Comparison of ENCODE assay signal across 10 cellular contexts in the genomic region with DNA sequence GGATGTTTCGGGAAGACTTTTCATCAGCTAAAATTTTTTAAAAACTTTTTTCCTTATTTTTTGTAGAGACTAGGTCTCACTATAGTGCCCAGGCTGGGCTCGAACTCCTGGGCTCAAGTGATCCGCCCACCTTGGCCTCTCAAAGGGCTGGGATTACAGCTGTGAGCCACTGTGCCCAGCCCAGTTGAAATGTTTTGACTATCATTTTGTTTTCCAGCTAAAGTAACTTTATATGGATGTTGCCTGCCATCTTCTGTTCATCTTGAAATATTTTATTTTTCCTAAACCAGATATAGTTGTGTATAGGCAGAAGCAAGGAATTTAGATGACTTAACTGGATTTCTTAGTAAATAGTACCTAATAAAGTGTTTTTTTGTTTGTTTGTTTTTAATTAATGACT. TPM values are rescaled to one million over a fixed set of nuclear protein-coding genes. Genes with fewer than 3 reads are reported as not detected.
DNase-seq lines count a peak whose midpoint lies in the region; ATAC-seq and TF ChIP-seq lines count a peak whose summit lies in the region.
"Had no signal": no experiment of that assay in that cellular context is flagged by ENCODE, and none has a peak within 500 bp of the region (broad histone marks: within the 10 kb centered on the region; RNA-seq: fewer than 3 reads in every experiment).

No MANE protein-coding gene starts in this region.

- CTCF ChIA-PET in CD8-positive, alpha-beta T cell (lab: Charles Lee) = interaction anchor here (0.9 to 1.2 kb wide), 2 partner anchors 9 to 13 kb away, joined by 3 read pairs; no protein-coding TSS in a partner anchor

- intact Hi-C loops in prostate gland (cut with DNase I) = loop anchor here (1.0 kb wide), 1 partner anchor 136 kb away; no protein-coding TSS in a partner anchor
- intact Hi-C loops in CD8-positive, alpha-beta T cell (cut with DNase I, micrococcal nuclease) = loop anchor here in 1 of 2 experiments (5.0 kb wide), 1 partner anchor 135 kb away; no protein-coding TSS in a partner anchor

- H3K4me3 ChIP-seq in RWPE2 (ENCODE audit: severe bottlenecking) = no peak overlapping the region
- H3K4me3 ChIP-seq in fibroblast of villous mesenchyme (ENCODE audit: low read depth, low read length) = no peak overlapping the region
- no peak overlapping the region for H3K4me3 ChIP-seq in prostate gland
- H3K4me3 ChIP-seq in CD8-positive, alpha-beta T cell (ENCODE audit: low read depth, low read length) = no peak overlapping the region

- WGBS in prostate gland = 42% methylated on average over 3 of the region's 3 CpGs

- no peak overlapping the region for H3K4me3 Mint-ChIP-seq in CD8-positive, alpha-beta T cell

- H3K27ac Mint-ChIP-seq in CD8-positive, alpha-beta T cell = no peak overlapping the region

- no peaks in the 10 kb centered on the region for H3K9me3 Mint-ChIP-seq in CD8-positive, alpha-beta T cell

- H3K27me3 ChIP-seq in RWPE2 (ENCODE audit: insufficient read depth, poor library complexity, severe bottlenecking) (no peaks in the 10 kb centered on the region), prostate gland (replicated peaks; ENCODE audit: insufficient read depth) (no peaks in the 10 kb centered on the region)
- no peaks in the 10 kb centered on the region for H3K27me3 ChIP-seq in CD8-positive, alpha-beta T cell (ENCODE audit: insufficient read depth, low read length)

- H3K27me3 Mint-ChIP-seq in CD8-positive, alpha-beta T cell (ENCODE audit: low read depth) = peaks cover 2% of the 10 kb centered on the region

- peaks cover 16% of the 10 kb centered on the region for H3K36me3 Mint-ChIP-seq in CD8-positive, alpha-beta T cell

- POLR2A ChIA-PET in CD8-positive, alpha-beta T cell (lab: Charles Lee) = no interaction called here

- H3K9me3 ChIP-seq in RWPE2 (ENCODE audit: severe bottlenecking) (no peaks in the 10 kb centered on the region), prostate gland (no peaks in the 10 kb centered on the region)
- H3K9me3 ChIP-seq in CD8-positive, alpha-beta T cell (ENCODE audit: low read length) = no peaks in the 10 kb centered on the region

- H3K4me1 ChIP-seq in RWPE2 (ENCODE audit: insufficient read depth, poor library complexity, severe bottlenecking) (no peaks in the 10 kb centered on the region), prostate gland (replicated peaks) (no peaks in the 10 kb centered on the region)
- H3K4me1 ChIP-seq in CD8-positive, alpha-beta T cell (ENCODE audit: insufficient read depth, low read length) = no peaks in the 10 kb centered on the region

- ATAC-seq in RWPE2 (ENCODE audit: low read depth) (no peak), HG02870 (IDR thresholded peaks at IDR 0.05; ENCODE audit: unreplicated experiment) (no peak)
- ATAC-seq in CD8-positive, alpha-beta T cell = no peak
- ATAC-seq: activated CD4-positive, CD25-positive, alpha-beta regulatory T cell treated with anti-CD3 and anti-CD28 coated beads, Interleukin-2, amount 50 U/mL, for 24 hours had no signal

- no peaks in the 10 kb centered on the region for H3K4me1 Mint-ChIP-seq in CD8-positive, alpha-beta T cell (ENCODE audit: low read depth)

- H3K36me3 ChIP-seq in RWPE2 (ENCODE audit: low read depth) = peaks cover 6% of the 10 kb centered on the region; the same call in 1 of the 2 replicates
- no peaks in the 10 kb centered on the region for H3K36me3 ChIP-seq in prostate gland
- no peaks in the 10 kb centered on the region for H3K36me3 ChIP-seq in CD8-positive, alpha-beta T cell (ENCODE audit: insufficient read depth, low read length)

- DNase-seq in EL = peak; percentile 43
- no peak for DNase-seq in RWPE2 (ENCODE audit: low spot score)
- peak; percentile 59 for DNase-seq in fibroblast of villous mesenchyme (ENCODE audit: low read depth)
- peak; percentile 11 for DNase-seq in prostate gland (ENCODE audit: low spot score)
- no peak for DNase-seq in DMS114 treated with DMSO at 0.1 percent for 48 hours (lab: John Stamatoyannopoulos, UW; ENCODE audit: unreplicated experiment)
- no peak for DNase-seq in ureter (ENCODE audit: low spot score)
- DNase-seq in CD8-positive, alpha-beta T cell = no peak

- TF ChIP-seq CTCF in RWPE2 (IDR thresholded peaks at IDR 0.05; ENCODE audit: poor library complexity, severe bottlenecking) (peak; percentile 13), fibroblast of villous mesenchyme (IDR thresholded peaks at IDR 0.05; ENCODE audit: insufficient read depth, low read depth, low read length) (no peak), prostate gland (IDR thresholded peaks at IDR 0.05) (peak in 2 of 4 experiments; percentile 42 to 66)
- TF ChIP-seq CTCF in CD8-positive, alpha-beta T cell (IDR thresholded peaks at IDR 0.05) = no peak

- no peak for TF ChIP-seq POLR2A in prostate gland (IDR thresholded peaks at IDR 0.05)

- no peak overlapping the region for H3K27ac ChIP-seq in RWPE2 (ENCODE audit: poor library complexity, severe bottlenecking)
- H3K27ac ChIP-seq in prostate gland = no peak overlapping the region
- no peak overlapping the region for H3K27ac ChIP-seq in CD8-positive, alpha-beta T cell (ENCODE audit: low read depth, low read length)
- H3K27ac ChIP-seq: epithelial cell of prostate had no signal

RNA-seq across cellular contexts. Expression of a gene that starts 7.0 kb away (rescaled TPM):
- total RNA-seq in fibroblast of villous mesenchyme = 10.3 and 15.1 TPM in 2 replicates
- total RNA-seq in prostate gland = 10 to 100 TPM; 43.9 to 96.5 TPM
- total RNA-seq in ureter = 73.9 TPM
- total RNA-seq in CD8-positive, alpha-beta T cell = 1 to 10 TPM; 1.6 to 2.1 TPM

RNA-seq across cellular contexts. Expression of a gene that starts 7.2 kb away (rescaled TPM):
- total RNA-seq in fibroblast of villous mesenchyme (11.9 and 16.4 TPM in 2 replicates), prostate gland (10 to 100 TPM in 1 of 2 donors, 1 to 10 TPM in 1; 9.0 to 17.6 TPM), ureter (16.6 TPM)
- 1 to 10 TPM; 8.4 to 9.3 TPM for total RNA-seq in CD8-positive, alpha-beta T cell

RNA-seq across cellular contexts. Expression of a gene that starts 58.9 kb away (rescaled TPM):
- total RNA-seq in fibroblast of villous mesenchyme (21.6 and 27.6 TPM in 2 replicates), prostate gland (10 to 100 TPM; 28.5 to 29.5 TPM), ureter (67.8 TPM)
- 10 to 100 TPM; 93.9 to 98.3 TPM for total RNA-seq in CD8-positive, alpha-beta T cell

Comparison
In these comparisons a context has a peak if more than half of its experiments do, and no peak if none do; other contexts are left out.
1. DNase-seq: peak in EL (single experiment), fibroblast of villous mesenchyme (single experiment) and prostate gland (single experiment); none in RWPE2 (single experiment), DMS114 treated with DMSO at 0.1 percent for 48 hours (single experiment), ureter (single experiment) and CD8-positive, alpha-beta T cell (0 of 7).